In the genomic region with DNA sequence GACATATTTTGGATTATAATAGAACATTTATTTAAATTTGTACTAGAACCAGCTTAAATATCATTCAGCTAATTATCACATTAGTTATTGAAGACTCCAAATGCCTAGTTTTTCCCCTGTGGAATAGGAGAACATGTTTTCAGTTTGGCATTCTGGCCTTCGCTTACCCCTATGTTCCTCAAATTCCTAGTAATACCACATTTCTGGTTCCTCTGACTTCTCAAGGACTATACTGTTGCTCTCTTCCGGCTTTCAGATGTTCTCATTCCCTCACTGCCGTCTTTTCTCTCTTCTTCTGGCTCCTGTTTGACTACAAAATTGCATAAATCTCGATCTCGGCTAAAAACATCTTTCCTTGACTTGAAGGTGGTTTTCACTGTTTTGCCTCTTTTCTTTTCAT, we compare ENCODE assay signal across 25 cellular contexts.
"Had no signal": no experiment of that assay in that cellular context is flagged by ENCODE, and none has a peak within 500 bp of the region (broad histone marks: within the 10 kb centered on the region; RNA-seq: fewer than 3 reads in every experiment).

No MANE protein-coding gene starts in this region.

- H3K4me3 Mint-ChIP-seq: activated CD4-positive, alpha-beta T cell treated with anti-CD3 and anti-CD28 coated beads for 36 hours; activated naive CD4-positive, alpha-beta T cell treated with anti-CD3 and anti-CD28 coated beads for 36 hours; activated naive CD8-positive, alpha-beta T cell treated with anti-CD3 and anti-CD28 coated beads for 36 hours; activated T-cell treated with anti-CD3 and anti-CD28 coated beads, Interleukin-2, amount 50 U/mL, for 72 hours; natural killer cell treated with Interleukin-12 subunit alpha and Interleukin-12 subunit beta and Interleukin-15 and Interleukin-18, amount 100 ng/mL, for 72 hours had no signal

- H3K27ac ChIP-seq: adrenal gland, body of pancreas, epithelial cell of prostate, esophagus squamous epithelium, heart right ventricle, neutrophil, right lobe of liver, tibial nerve had no signal

- H3K27me3 Mint-ChIP-seq: activated CD4-positive, alpha-beta T cell treated with anti-CD3 and anti-CD28 coated beads for 36 hours; activated naive CD8-positive, alpha-beta T cell treated with anti-CD3 and anti-CD28 coated beads for 36 hours; natural killer cell treated with Interleukin-12 subunit alpha and Interleukin-12 subunit beta and Interleukin-15 and Interleukin-18, amount 100 ng/mL, for 72 hours had no signal

- ATAC-seq: activated CD4-positive, alpha-beta T cell treated with anti-CD3 and anti-CD28 coated beads for 36 hours; activated T-cell treated with anti-CD3 and anti-CD28 coated beads, Interleukin-2, amount 50 U/mL, for 72 hours; body of pancreas; heart right ventricle; left lobe of liver; mucosa of descending colon; natural killer cell treated with Interleukin-12 subunit alpha and Interleukin-12 subunit beta and Interleukin-15 and Interleukin-18, amount 100 ng/mL, for 72 hours; right lobe of liver had no signal

- H3K4me1 Mint-ChIP-seq: activated CD4-positive, alpha-beta T cell treated with anti-CD3 and anti-CD28 coated beads for 36 hours; activated naive CD8-positive, alpha-beta T cell treated with anti-CD3 and anti-CD28 coated beads for 36 hours had no signal

- DNase-seq: activated CD4-positive, alpha-beta T cell treated with anti-CD3 and anti-CD28 coated beads for 36 hours; activated CD4-positive, alpha-beta T cell treated with anti-CD3 and anti-CD28 coated beads, Interleukin-2, amount 50 U/mL, for 4 hours; activated CD4-positive, CD25-positive, alpha-beta regulatory T cell; activated naive CD4-positive, alpha-beta T cell treated with anti-CD3 and anti-CD28 coated beads for 36 hours; activated naive CD8-positive, alpha-beta T cell treated with anti-CD3 and anti-CD28 coated beads for 36 hours; activated T-cell treated with anti-CD3 and anti-CD28 coated beads for 4 hours; activated T-cell treated with anti-CD3 and anti-CD28 coated beads, Interleukin-2, amount 50 U/mL, for 72 hours; adrenal gland; aorta; body of pancreas; effector CD8-positive, alpha-beta T cell; esophagus squamous epithelium; foreskin melanocyte; heart right ventricle; kidney glomerular epithelial cell; mucosa of descending colon; right lobe of liver; stimulated activated CD4-positive, alpha-beta T cell treated with anti-CD3 and anti-CD28 coated beads, Interleukin-2, amount 100 ng/mL, for 48 hours; stimulated activated naive CD4-positive, alpha-beta T cell treated with Interleukin-2 at 50 U/mL for 16 hours; T1000 had no signal

- H3K36me3 Mint-ChIP-seq: activated naive CD8-positive, alpha-beta T cell treated with anti-CD3 and anti-CD28 coated beads for 36 hours had no signal

- H3K27ac Mint-ChIP-seq: activated CD4-positive, alpha-beta T cell treated with anti-CD3 and anti-CD28 coated beads for 36 hours; activated naive CD4-positive, alpha-beta T cell treated with anti-CD3 and anti-CD28 coated beads for 36 hours; activated naive CD8-positive, alpha-beta T cell treated with anti-CD3 and anti-CD28 coated beads for 36 hours; activated T-cell treated with anti-CD3 and anti-CD28 coated beads, Interleukin-2, amount 50 U/mL, for 72 hours; natural killer cell treated with Interleukin-12 subunit alpha and Interleukin-12 subunit beta and Interleukin-15 and Interleukin-18, amount 100 ng/mL, for 72 hours had no signal
